In the genomic region with DNA sequence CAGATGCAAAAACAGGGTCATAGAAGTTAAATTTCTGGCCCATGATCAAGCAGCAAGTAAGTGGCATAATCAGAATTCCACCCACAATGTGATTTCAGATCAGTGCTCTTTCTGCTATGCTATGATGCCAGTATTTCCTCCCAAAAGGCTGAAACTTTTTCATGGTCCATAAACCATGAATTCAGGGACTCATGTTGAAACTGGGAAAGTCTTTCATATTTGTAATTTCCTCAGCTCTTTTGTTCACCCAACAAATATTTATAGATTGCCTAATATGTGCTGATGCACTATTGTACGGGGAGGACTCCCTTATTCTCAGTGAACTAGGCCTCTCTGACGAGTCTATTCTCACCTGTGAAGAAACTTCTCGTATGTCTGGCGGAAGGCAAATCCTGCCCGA, we compare ENCODE assay signal across 23 cellular contexts.
"Had no signal": no experiment of that assay in that cellular context is flagged by ENCODE, and none has a peak within 500 bp of the region (broad histone marks: within the 10 kb centered on the region; RNA-seq: fewer than 3 reads in every experiment).

No MANE protein-coding gene starts in this region.

- H3K27me3 ChIP-seq: left lung, sigmoid colon, spleen, transverse colon, vagina had no signal

- H3K27ac Mint-ChIP-seq: effector memory CD8-positive, alpha-beta T cell; immature natural killer cell; naive thymus-derived CD4-positive, alpha-beta T cell; nephron; stimulated activated memory B cell treated with anti-CD40 and anti-IgM and Interleukin-4, amounts not matched to agents 10 μg/mL and 1 μg/mL and 100 μg/mL, for 72 hours had no signal

- H3K4me3 ChIP-seq: coronary artery, left lung, prostate gland, sigmoid colon, skin epidermis, spleen, transverse colon, vagina had no signal

- H3K4me1 Mint-ChIP-seq: immature natural killer cell; naive thymus-derived CD4-positive, alpha-beta T cell; nephron; stimulated activated memory B cell treated with anti-CD40 and anti-IgM and Interleukin-4, amounts not matched to agents 10 μg/mL and 1 μg/mL and 100 μg/mL, for 72 hours had no signal

- H3K9me3 ChIP-seq: left lung, prostate gland, vagina had no signal

- H3K27ac ChIP-seq: coronary artery, left lung, prostate gland, sigmoid colon, skin epidermis, spleen, transverse colon, vagina had no signal

- DNase-seq: dermis blood vessel endothelial cell; effector memory CD8-positive, alpha-beta T cell; hypothalamus; immature natural killer cell; islet precursor cell; left cardiac atrium; left lung; mesendoderm; midbrain; naive thymus-derived CD4-positive, alpha-beta T cell; nucleus accumbens; right cardiac atrium; sigmoid colon; spleen; stimulated activated CD4-positive, alpha-beta T cell treated with anti-CD3 and anti-CD28 coated beads, Interleukin-4, amount 100 ng/mL, for 4 hours; stimulated activated naive CD8-positive, alpha-beta T cell treated with anti-CD3 and anti-CD28 coated beads, Interleukin-15, Interleukin-2, amounts not matched to agents 100 U/mL and 50 U/mL, for 24 hours; transverse colon had no signal

- H3K4me3 Mint-ChIP-seq: effector memory CD8-positive, alpha-beta T cell; immature natural killer cell; naive thymus-derived CD4-positive, alpha-beta T cell; nephron; stimulated activated memory B cell treated with anti-CD40 and anti-IgM and Interleukin-4, amounts not matched to agents 10 μg/mL and 1 μg/mL and 100 μg/mL, for 72 hours had no signal

- H3K36me3 ChIP-seq: left lung, prostate gland, sigmoid colon had no signal

- H3K4me1 ChIP-seq: left lung, prostate gland, sigmoid colon, spleen, transverse colon, vagina had no signal

- H3K9me3 Mint-ChIP-seq: effector memory CD8-positive, alpha-beta T cell had no signal

- ATAC-seq: effector memory CD8-positive, alpha-beta T cell; left cardiac atrium; left lung; naive thymus-derived CD4-positive, alpha-beta T cell; right cardiac atrium; stimulated activated memory B cell treated with anti-CD40 and anti-IgM and Interleukin-4, amounts not matched to agents 10 μg/mL and 1 μg/mL and 100 μg/mL, for 72 hours; stimulated activated naive CD8-positive, alpha-beta T cell treated with anti-CD3 and anti-CD28 coated beads, Interleukin-15, Interleukin-2, amounts not matched to agents 100 U/mL and 50 U/mL, for 24 hours had no signal

- H3K27me3 Mint-ChIP-seq: effector memory CD8-positive, alpha-beta T cell; stimulated activated memory B cell treated with anti-CD40 and anti-IgM and Interleukin-4, amounts not matched to agents 10 μg/mL and 1 μg/mL and 100 μg/mL, for 72 hours had no signal
